26 cellular contexts compared by ENCODE assay signal in genomic region chr10:81013771-81014170, GRCh38.
"Had no signal": no experiment of that assay in that cellular context is flagged by ENCODE, and none has a peak within 500 bp of the region (broad histone marks: within the 10 kb centered on the region; RNA-seq: fewer than 3 reads in every experiment).

No MANE protein-coding gene starts in this region.

- H3K27ac Mint-ChIP-seq: activated naive CD4-positive, alpha-beta T cell treated with anti-CD3 and anti-CD28 coated beads, Interleukin-2, amount 10 ng/mL, durations not matched to agents 7 days and 5 days; activated naive CD8-positive, alpha-beta T cell treated with anti-CD3 and anti-CD28 coated beads, Interleukin-2, amount 50 U/mL, for 24 hours; immature natural killer cell; naive B cell; neural progenitor cell had no signal

- H3K9me3 ChIP-seq: colonic mucosa, gastrocnemius medialis, heart right ventricle, mucosa of descending colon, psoas muscle, transverse colon, uterus had no signal

- DNase-seq: activated CD4-positive, alpha-beta T cell treated with anti-CD3 and anti-CD28 coated beads, Interleukin-2, amount 50 U/mL, for 1 hour; activated CD8-positive, alpha-beta memory T cell treated with anti-CD3 and anti-CD28 coated beads for 24 hours; activated CD8-positive, alpha-beta memory T cell treated with anti-CD3 and anti-CD28 coated beads, Interleukin-2, amount 50 U/mL, for 48 hours; activated effector memory CD4-positive, alpha-beta T cell treated with Interleukin-2 at 50 U/mL for 16 hours; activated naive CD4-positive, alpha-beta T cell treated with anti-CD3 and anti-CD28 coated beads, Interleukin-2, amount 10 ng/mL, durations not matched to agents 7 days and 5 days; activated naive CD8-positive, alpha-beta T cell treated with anti-CD3 and anti-CD28 coated beads, Interleukin-2, amount 50 U/mL, for 24 hours; activated T-cell treated with anti-CD3 and anti-CD28 coated beads, Interleukin-2, amount 50 U/mL, for 48 hours; aorta; brain microvascular endothelial cell; central memory CD4-positive, alpha-beta T cell; colonic mucosa; erythroblast; gastrocnemius medialis; heart right ventricle; immature natural killer cell; mesenchymal stem cell; mucosa of descending colon; naive B cell; psoas muscle; right cardiac atrium; stimulated activated CD4-positive, alpha-beta T cell treated with anti-CD3 and anti-CD28 coated beads, Interleukin-2, amount 100 ng/mL, for 24 hours; stimulated activated naive CD8-positive, alpha-beta T cell treated with anti-CD3 and anti-CD28 coated beads, Interleukin-15, Interleukin-2, amounts not matched to agents 100 U/mL and 50 U/mL, for 24 hours; T-helper 9 cell; transverse colon; uterus had no signal

- H3K4me2 ChIP-seq: neural progenitor cell had no signal

- H2AFZ ChIP-seq: neural progenitor cell had no signal

- H3K27ac ChIP-seq: brain microvascular endothelial cell, colonic mucosa, gastrocnemius medialis, heart right ventricle, neural progenitor cell, psoas muscle, transverse colon, uterus had no signal

- H3K4me3 Mint-ChIP-seq: activated naive CD4-positive, alpha-beta T cell treated with anti-CD3 and anti-CD28 coated beads, Interleukin-2, amount 10 ng/mL, durations not matched to agents 7 days and 5 days; activated naive CD8-positive, alpha-beta T cell treated with anti-CD3 and anti-CD28 coated beads, Interleukin-2, amount 50 U/mL, for 24 hours; immature natural killer cell; naive B cell; neural progenitor cell had no signal

- H3K9me3 Mint-ChIP-seq: activated naive CD4-positive, alpha-beta T cell treated with anti-CD3 and anti-CD28 coated beads, Interleukin-2, amount 10 ng/mL, durations not matched to agents 7 days and 5 days; activated naive CD8-positive, alpha-beta T cell treated with anti-CD3 and anti-CD28 coated beads, Interleukin-2, amount 50 U/mL, for 24 hours; naive B cell; neural progenitor cell had no signal

- H3K27me3 ChIP-seq: brain microvascular endothelial cell, colonic mucosa, gastrocnemius medialis, neural progenitor cell, transverse colon, uterus had no signal

- H3K9ac ChIP-seq: neural progenitor cell had no signal

- H3K4me1 Mint-ChIP-seq: activated naive CD4-positive, alpha-beta T cell treated with anti-CD3 and anti-CD28 coated beads, Interleukin-2, amount 10 ng/mL, durations not matched to agents 7 days and 5 days; activated naive CD8-positive, alpha-beta T cell treated with anti-CD3 and anti-CD28 coated beads, Interleukin-2, amount 50 U/mL, for 24 hours; immature natural killer cell had no signal

- ATAC-seq: activated naive CD8-positive, alpha-beta T cell treated with anti-CD3 and anti-CD28 coated beads, Interleukin-2, amount 50 U/mL, for 24 hours; gastrocnemius medialis; heart right ventricle; mucosa of descending colon; psoas muscle; right cardiac atrium; stimulated activated naive CD8-positive, alpha-beta T cell treated with anti-CD3 and anti-CD28 coated beads, Interleukin-15, Interleukin-2, amounts not matched to agents 100 U/mL and 50 U/mL, for 24 hours had no signal

- H3K4me1 ChIP-seq: colonic mucosa, gastrocnemius medialis, neural progenitor cell, psoas muscle, transverse colon, uterus had no signal

- H3K36me3 Mint-ChIP-seq: activated naive CD4-positive, alpha-beta T cell treated with anti-CD3 and anti-CD28 coated beads, Interleukin-2, amount 10 ng/mL, durations not matched to agents 7 days and 5 days; immature natural killer cell; naive B cell; neural progenitor cell had no signal

- H3K36me3 ChIP-seq: brain microvascular endothelial cell, colonic mucosa, gastrocnemius medialis, heart right ventricle, neural progenitor cell, transverse colon, uterus had no signal

- H3K4me3 ChIP-seq: colonic mucosa, gastrocnemius medialis, heart right ventricle, mucosa of descending colon, neural progenitor cell, psoas muscle, transverse colon, uterus had no signal
